8 cellular contexts compared by ENCODE assay signal in the genomic region with DNA sequence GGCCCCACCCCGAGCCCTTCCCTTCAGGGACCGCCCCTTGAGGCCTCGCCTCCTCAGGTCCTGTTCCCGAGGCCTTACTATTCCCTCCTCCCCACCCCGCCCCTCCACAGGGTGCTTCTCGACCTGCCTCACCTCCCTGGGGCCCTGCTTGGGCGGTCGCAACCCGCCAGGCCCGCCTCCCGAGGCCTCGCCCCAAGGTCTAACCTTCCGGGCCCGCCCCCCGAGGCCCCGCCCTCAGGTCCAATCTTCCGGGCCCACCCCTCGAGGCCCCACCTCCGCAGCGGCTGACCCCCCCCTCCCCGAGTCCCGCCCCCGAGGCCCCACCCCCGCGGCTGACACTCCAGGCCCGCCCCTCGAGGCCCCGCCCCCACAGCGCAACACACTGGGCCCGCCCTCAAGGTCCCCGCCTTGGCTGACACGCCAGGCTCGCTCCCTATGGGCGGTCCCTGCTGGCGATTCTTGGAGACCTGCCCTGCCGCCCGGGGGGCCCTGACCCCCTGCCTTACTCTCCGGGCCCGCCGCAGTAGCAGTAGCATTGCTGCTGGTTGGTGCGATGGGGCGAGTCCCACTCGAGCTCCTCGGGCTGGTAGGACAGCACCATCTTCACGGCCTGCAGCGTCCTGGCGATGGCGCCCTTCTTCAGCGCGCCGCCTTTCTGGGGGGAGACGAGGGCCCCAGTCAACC. TPM values are rescaled to one million over a fixed set of nuclear protein-coding genes. Genes with fewer than 3 reads are reported as not detected.
A peak's percentile ranks its signal among the peaks of the same experiment; 100 is the strongest.
DNase-seq lines count a peak whose midpoint lies in the region; ATAC-seq, FAIRE-seq and TF ChIP-seq lines count a peak whose summit lies in the region.

No MANE protein-coding gene starts in this region.

- no peak for FAIRE-seq in astrocyte (lab: Jason Lieb, UNC)

- no peaks in the 10 kb centered on the region for H3K27me3 Mint-ChIP-seq in astrocyte (ENCODE audit: low read depth, unreplicated experiment)

- H4K20me1 ChIP-seq in DOHH2 (ENCODE audit: control insufficient read depth, insufficient read depth, low read depth, low read length) (no peaks in the 10 kb centered on the region), astrocyte (ENCODE audit: insufficient read depth, low read length) (no peaks in the 10 kb centered on the region), hepatocyte (ENCODE audit: insufficient read depth, poor library complexity, severe bottlenecking) (no peaks in the 10 kb centered on the region)

- peaks cover 39% of the 10 kb centered on the region for H3K4me1 ChIP-seq in DOHH2 (ENCODE audit: control insufficient read depth, low read length)
- peaks cover 5% of the 10 kb centered on the region for H3K4me1 ChIP-seq in astrocyte (ENCODE audit: insufficient read depth, low read length)
- peaks cover 22% of the 10 kb centered on the region for H3K4me1 ChIP-seq in hepatocyte (ENCODE audit: insufficient read depth)

- peak overlapping the region; percentile 73 for H3K4me3 Mint-ChIP-seq in astrocyte (ENCODE audit: unreplicated experiment)

- H2AFZ ChIP-seq in astrocyte (ENCODE audit: low read depth, low read length) (peak overlapping the region; percentile 98), hepatocyte (peak overlapping the region; percentile 50)

- H3K9me3 ChIP-seq in DOHH2 (ENCODE audit: control insufficient read depth, insufficient read depth, low read length): no peaks in the 10 kb centered on the region
- H3K9me3 ChIP-seq in astrocyte (ENCODE audit: insufficient read depth, low read depth, low read length): no peaks in the 10 kb centered on the region
- no peaks in the 10 kb centered on the region for H3K9me3 ChIP-seq in hepatocyte (ENCODE audit: low read depth)

- H3K4me3 ChIP-seq in DOHH2 (ENCODE audit: low read length) (peak overlapping the region; percentile 71), astrocyte (ENCODE audit: insufficient read depth, low read depth, low read length) (peak overlapping the region; percentile 62), hepatocyte (no peak overlapping the region)

- H3K9me2 ChIP-seq in DOHH2 (replicated peaks; ENCODE audit: control insufficient read depth, low read length): no peaks in the 10 kb centered on the region
- no peaks in the 10 kb centered on the region for H3K9me2 ChIP-seq in hepatocyte (replicated peaks; ENCODE audit: insufficient read depth)

- H3F3A ChIP-seq in DOHH2 (ENCODE audit: control insufficient read depth, insufficient read depth): peaks cover 23% of the 10 kb centered on the region

- H3K27ac ChIP-seq in DOHH2 (ENCODE audit: low read depth, low read length) (peak overlapping the region; percentile 69), astrocyte (ENCODE audit: low read depth, low read length) (peak overlapping the region; percentile 54), hepatocyte (peak overlapping the region; percentile 75)

- peak; percentile 29; the same call in 1 of the 2 replicates for TF ChIP-seq RAD21 in Ishikawa (IDR thresholded peaks at IDR 0.05; ENCODE audit: low read depth)

- H3K4me1 Mint-ChIP-seq in astrocyte (ENCODE audit: low read depth, unreplicated experiment): peaks cover 8% of the 10 kb centered on the region

- H3K9me3 Mint-ChIP-seq in astrocyte (ENCODE audit: unreplicated experiment): no peaks in the 10 kb centered on the region

- no peak for TF ChIP-seq EP300 in Ishikawa (IDR thresholded peaks at IDR 0.05; ENCODE audit: borderline replicate concordance)

- DNase-seq in T-helper 2 cell: peak; percentile 91 to 99 (median 96)
- DNase-seq in astrocyte (ENCODE audit: low read depth): peak; percentile 85
- DNase-seq in hepatocyte (ENCODE audit: low spot score): peak; percentile 97
- DNase-seq in retina: peak; percentile 91
- DNase-seq in NCI-H446 (lab: John Stamatoyannopoulos, UW): no peak

- H3K27me3 ChIP-seq in DOHH2 (ENCODE audit: control insufficient read depth, low read length): no peaks in the 10 kb centered on the region
- no peaks in the 10 kb centered on the region for H3K27me3 ChIP-seq in astrocyte (ENCODE audit: insufficient read depth, low read length)
- no peaks in the 10 kb centered on the region for H3K27me3 ChIP-seq in hepatocyte

- H3K36me3 ChIP-seq in DOHH2 (ENCODE audit: control insufficient read depth, low read length) (peaks cover 87% of the 10 kb centered on the region), astrocyte (ENCODE audit: insufficient read depth, low read length) (peaks cover 6% of the 10 kb centered on the region), hepatocyte (replicated peaks; ENCODE audit: insufficient read depth, low read depth) (no peaks in the 10 kb centered on the region)

- H3K27ac Mint-ChIP-seq in astrocyte (ENCODE audit: unreplicated experiment): peak overlapping the region; percentile 10

- H3K4me2 ChIP-seq in DOHH2 (ENCODE audit: low read length): peak overlapping the region; percentile 85
- peak overlapping the region; percentile 93 for H3K4me2 ChIP-seq in astrocyte (ENCODE audit: low read length)
- H3K4me2 ChIP-seq in hepatocyte: peak overlapping the region; percentile 74

- peak overlapping the region; percentile 66 for H3K9ac ChIP-seq in astrocyte (ENCODE audit: low read length)

- peaks cover 3% of the 10 kb centered on the region for H3K36me3 Mint-ChIP-seq in astrocyte (ENCODE audit: low read depth, unreplicated experiment)

- peaks cover 16% of the 10 kb centered on the region for H3K79me2 ChIP-seq in DOHH2 (ENCODE audit: control insufficient read depth, low read length)
- peaks cover under 1% of the 10 kb centered on the region for H3K79me2 ChIP-seq in astrocyte (ENCODE audit: insufficient read depth, low read length)
- no peaks in the 10 kb centered on the region for H3K79me2 ChIP-seq in hepatocyte

- 7% methylated on average over 30 of the region's 52 CpGs for WGBS in hepatocyte (ENCODE audit: low lambda C conversion rate, missing lambda C conversion rate)

- peak; percentile 94 for TF ChIP-seq CTCF in DOHH2 (IDR thresholded peaks at IDR 0.05; ENCODE audit: low read depth, low read length, poor library complexity, severe bottlenecking)
- no peak for TF ChIP-seq CTCF in astrocyte (IDR thresholded peaks at IDR 0.05; ENCODE audit: insufficient read depth, low read depth, low read length)
- peak; percentile 57 for TF ChIP-seq CTCF in hepatocyte (IDR thresholded peaks at IDR 0.05; ENCODE audit: poor library complexity)

- peak; percentile 83 for ATAC-seq in GM21528 (IDR thresholded peaks at IDR 0.05; ENCODE audit: low FRiP score, unreplicated experiment)

TF ChIP-seq in Ishikawa, 13 proteins besides CTCF, POLR2A, EP300 and RAD21:
- TF ChIP-seq NFIC (IDR thresholded peaks at IDR 0.05) (peak; percentile 54; the same call in 1 of the 2 replicates), EGR1 (IDR thresholded peaks at IDR 0.05) (0 out of 2 replicates have a peak, but pooled peaks have one; percentile 31), ZBTB7A (IDR thresholded peaks at IDR 0.05; ENCODE audit: low read depth) (peak; percentile 95), TCF12 (IDR thresholded peaks at IDR 0.05; ENCODE audit: low read depth) (peak; percentile 44), USF1 (IDR thresholded peaks at IDR 0.05) (no peak), CREB1 (IDR thresholded peaks at IDR 0.05; ENCODE audit: low read depth) (no peak), YY1 (IDR thresholded peaks at IDR 0.05; ENCODE audit: low read depth) (no peak), FOXM1 (IDR thresholded peaks at IDR 0.05; ENCODE audit: borderline replicate concordance, low read depth) (no peak)

RNA-seq across cellular contexts. Expression of gene PHF19, which starts 8.2 kb away (rescaled TPM):
- total RNA-seq in astrocyte (18.0 and 19.5 TPM in 2 replicates), hepatocyte (33.7 and 34.8 TPM in 2 replicates)
- polyA plus RNA-seq in hepatocyte: 25.4 and 30.9 TPM in 2 replicates

RNA-seq across cellular contexts. Expression of gene PSMD5, which starts 26.1 kb away (rescaled TPM):
- 66.2 and 78.1 TPM in 2 replicates for total RNA-seq in astrocyte
- 13.3 and 14.7 TPM in 2 replicates for total RNA-seq in hepatocyte
- 10.4 and 12.1 TPM in 2 replicates for polyA plus RNA-seq in hepatocyte

RNA-seq across cellular contexts. Expression of gene TRAF1, which starts 57.8 kb away (rescaled TPM):
- total RNA-seq in astrocyte (4.2 and 4.7 TPM in 2 replicates), hepatocyte (4.0 and 5.4 TPM in 2 replicates)
- 2.2 and 3.3 TPM in 2 replicates for polyA plus RNA-seq in hepatocyte

Comparison
In these comparisons a context has a peak if more than half of its experiments do, and no peak if none do; other contexts are left out.
1. DNase-seq: peak in T-helper 2 cell (5 of 5), astrocyte (single experiment), hepatocyte (single experiment) and retina (single experiment); none in NCI-H446 (0 of 2).
2. Peak in every context shown above with its lines, with median percentiles within 50 percentile points of each other: H3K27ac ChIP-seq and H3K4me2 ChIP-seq.